In the genomic region with DNA sequence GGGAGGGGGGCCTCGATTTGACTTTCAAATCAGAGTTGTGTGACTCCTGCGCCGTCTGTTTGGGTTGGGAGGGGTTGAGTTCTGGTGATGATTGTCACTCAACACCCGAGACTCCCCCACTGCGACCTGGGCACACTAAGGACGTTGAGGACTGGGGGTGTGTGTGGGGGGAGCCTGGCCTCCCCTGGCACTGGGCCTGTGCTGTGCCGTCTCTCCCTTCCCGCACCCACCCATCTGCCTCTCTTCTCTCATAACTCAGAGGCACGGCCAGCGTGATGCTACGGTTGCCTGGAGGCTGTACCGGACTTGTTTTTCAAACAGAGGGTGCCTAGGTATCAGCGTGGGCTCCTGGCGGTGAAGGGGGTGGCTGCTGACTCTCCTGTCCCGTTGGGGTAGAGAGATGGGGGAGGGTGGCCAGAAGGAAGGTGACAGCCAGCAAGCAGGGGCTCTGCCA, we compare ENCODE assay signal across 8 cellular contexts. TPM values are rescaled to one million over a fixed set of nuclear protein-coding genes. Genes with fewer than 3 reads are reported as not detected.
DNase-seq lines count a peak whose midpoint lies in the region; ATAC-seq and TF ChIP-seq lines count a peak whose summit lies in the region.

No MANE protein-coding gene starts in this region.

- peak overlapping the region; percentile 93 for H3K4me2 ChIP-seq in mesenchymal stem cell (ENCODE audit: low read length, poor library complexity, severe bottlenecking)

- H3K4me1 Mint-ChIP-seq in brain, result peaks cover 49% of the 10 kb centered on the region

- no peaks in the 10 kb centered on the region for H3K9me3 ChIP-seq in cardiac muscle cell (ENCODE audit: low read depth)
- H3K9me3 ChIP-seq in mesenchymal stem cell (ENCODE audit: control insufficient read depth, low read length), result no peaks in the 10 kb centered on the region

- H2BK5ac ChIP-seq in mesenchymal stem cell (ENCODE audit: low read depth, low read length, poor library complexity, severe bottlenecking), result no peak overlapping the region

- H2BK15ac ChIP-seq in mesenchymal stem cell (ENCODE audit: low read depth, poor library complexity, severe bottlenecking), result peak overlapping the region; percentile 38

- H3K79me1 ChIP-seq in mesenchymal stem cell (replicated peaks; ENCODE audit: low read length, poor library complexity, severe bottlenecking), result peaks cover 29% of the 10 kb centered on the region

- H4K91ac ChIP-seq in mesenchymal stem cell (ENCODE audit: low read length), result peak overlapping the region; percentile 34

- peak overlapping the region; percentile 18 to 86 for H2BK12ac ChIP-seq in mesenchymal stem cell (ENCODE audit: low read length in 2 of 2)

- 40% methylated on average over 13 of the region's 15 CpGs for WGBS in mesenchymal stem cell
- whole genome bisulfite sequencing in urinary bladder, result 55% methylated on average over 15 of the region's 15 CpGs

- H3K4ac ChIP-seq in mesenchymal stem cell (ENCODE audit: low read depth in 1 of 2, low read length in 2 of 2), result peak overlapping the region in 1 of 2 experiments; percentile 85

- H3K36me3 Mint-ChIP-seq in brain, result peaks cover 37% of the 10 kb centered on the region

- intact Hi-C loops in Right ventricle myocardium inferior (cut with DNase I), result loop anchor here (2.0 kb wide), 1 partner anchor 17 kb away; no protein-coding TSS in a partner anchor

- H3K4me1 ChIP-seq in cardiac muscle cell (ENCODE audit: low read depth) (peaks cover 2% of the 10 kb centered on the region), mesenchymal stem cell (ENCODE audit: control insufficient read depth, insufficient read depth, low read depth, low read length) (peaks cover 29% of the 10 kb centered on the region), urinary bladder (ENCODE audit: insufficient read depth) (no peaks in the 10 kb centered on the region)

- H3K9me3 Mint-ChIP-seq in brain, result peaks cover 3 to 13% (median 7%) of the 10 kb centered on the region in 5 experiments

- H3K36me3 ChIP-seq in cardiac muscle cell (no peaks in the 10 kb centered on the region), mesenchymal stem cell (ENCODE audit: control insufficient read depth in 1 of 2, insufficient read depth in 2 of 2, low read depth in 1 of 2, low read length in 2 of 2) (peaks cover 0 to 10% of the 10 kb centered on the region in 2 experiments), urinary bladder (ENCODE audit: insufficient read depth) (no peaks in the 10 kb centered on the region)

- peak overlapping the region; percentile 77 to 85 (median 84) for H3K4me3 Mint-ChIP-seq in brain

- H3K9ac ChIP-seq in mesenchymal stem cell (ENCODE audit: low read length), result peak overlapping the region; percentile 90

- DNase-seq in cardiac muscle cell (ENCODE audit: low read depth in 1 of 2, low spot score in 1 of 2) (no peak), Right ventricle myocardium inferior (ENCODE audit: missing footprints) (no peak), mesenchymal stem cell (no peak), NCI-H1694 (lab: John Stamatoyannopoulos, UW) (no peak)
- no peak for DNase-seq in stimulated activated CD4-positive, alpha-beta T cell treated with anti-CD3 and anti-CD28 coated beads, Interleukin-4, amount 100 ng/mL, for 24 hours

- peak overlapping the region in 3 of 5 experiments; percentile 56 to 86 (median 78) for H3K27ac Mint-ChIP-seq in brain

- H2AK5ac ChIP-seq in mesenchymal stem cell (ENCODE audit: low read length, severe bottlenecking), result peak overlapping the region; percentile 17

- H4K8ac ChIP-seq in mesenchymal stem cell (ENCODE audit: low read length), result no peak overlapping the region

- no peak overlapping the region for H2AFZ ChIP-seq in mesenchymal stem cell (ENCODE audit: low read depth, low read length)

- H3K18ac ChIP-seq in mesenchymal stem cell (ENCODE audit: low read depth in 1 of 2, low read length in 2 of 2), result peak overlapping the region; percentile 59 to 68

- H3K4me3 ChIP-seq in cardiac muscle cell, result peak overlapping the region; percentile 38
- peak overlapping the region; percentile 83 to 85 for H3K4me3 ChIP-seq in mesenchymal stem cell (ENCODE audit: insufficient read depth in 1 of 2, low read depth in 1 of 2, low read length in 2 of 2)
- peak overlapping the region; percentile 71 for H3K4me3 ChIP-seq in urinary bladder (ENCODE audit: low read depth, low read length)

- H3K14ac ChIP-seq in mesenchymal stem cell (ENCODE audit: low read length in 2 of 2), result peak overlapping the region in 1 of 2 experiments; percentile 0

- no peak overlapping the region for H3K27ac ChIP-seq in cardiac muscle cell
- no peak overlapping the region for H3K27ac ChIP-seq in mesenchymal stem cell (ENCODE audit: low read length, poor library complexity, severe bottlenecking)
- H3K27ac ChIP-seq in urinary bladder (ENCODE audit: low read depth), result no peak overlapping the region

- TF ChIP-seq CTCF in cardiac muscle cell (IDR thresholded peaks at IDR 0.05; ENCODE audit: low read depth, low read length), result no peak
- no peak for TF ChIP-seq CTCF in brain (conservative IDR thresholded peaks at IDR 0.05)

- H2BK120ac ChIP-seq in mesenchymal stem cell (ENCODE audit: low read depth, low read length), result no peak overlapping the region

- ATAC-seq in Right ventricle myocardium inferior (no peak), GM21717 (IDR thresholded peaks at IDR 0.05; ENCODE audit: unreplicated experiment) (no peak)

- H3K27me3 Mint-ChIP-seq in brain, result peaks cover 19% of the 10 kb centered on the region

- H3K27me3 ChIP-seq in cardiac muscle cell (no peaks in the 10 kb centered on the region), mesenchymal stem cell (ENCODE audit: control insufficient read depth in 1 of 2, insufficient read depth in 1 of 2, low read length in 2 of 2) (no peaks in the 10 kb centered on the region)

- H3K23ac ChIP-seq in mesenchymal stem cell (ENCODE audit: low read length in 2 of 2), result peak overlapping the region in 1 of 2 experiments; percentile 97

RNA-seq across cellular contexts. Expression of a gene that starts 56.7 kb away (rescaled TPM):
- 47.6 and 55.8 TPM in 2 replicates for total RNA-seq in cardiac muscle cell
- polyA plus RNA-seq in cardiac muscle cell, result 37.1 and 47.6 TPM in 2 replicates
- total RNA-seq in Right ventricle myocardium inferior, result 28.1 TPM
- polyA plus RNA-seq in brain (ENCODE audit: insufficient read depth, low read depth, low replicate concordance), result 22.3 TPM
- 14.6 TPM for polyA plus RNA-seq in mesenchymal stem cell (2013, experiment 1 of 2)
- 15.8 TPM for polyA plus RNA-seq in mesenchymal stem cell (2013, experiment 2 of 2)
- total RNA-seq in urinary bladder, result 6.5 TPM
- 31.8 TPM for polyA plus RNA-seq in urinary bladder

RNA-seq across cellular contexts. Expression of a gene that starts 57.2 kb away (rescaled TPM):
- 39.4 and 86.2 TPM in 2 replicates for total RNA-seq in cardiac muscle cell
- polyA plus RNA-seq in cardiac muscle cell, result 125 and 144 TPM in 2 replicates
- 65.7 TPM for total RNA-seq in Right ventricle myocardium inferior
- polyA plus RNA-seq in brain (ENCODE audit: insufficient read depth, low read depth, low replicate concordance), result 83.5 TPM
- polyA plus RNA-seq in mesenchymal stem cell (2013, experiment 1 of 2), result 78.5 TPM
- 73.5 TPM for polyA plus RNA-seq in mesenchymal stem cell (2013, experiment 2 of 2)
- total RNA-seq in urinary bladder, result 59.6 TPM
- polyA plus RNA-seq in urinary bladder, result 58.3 TPM
